ENCODE assay signal across 1 cellular context in the genomic region with DNA sequence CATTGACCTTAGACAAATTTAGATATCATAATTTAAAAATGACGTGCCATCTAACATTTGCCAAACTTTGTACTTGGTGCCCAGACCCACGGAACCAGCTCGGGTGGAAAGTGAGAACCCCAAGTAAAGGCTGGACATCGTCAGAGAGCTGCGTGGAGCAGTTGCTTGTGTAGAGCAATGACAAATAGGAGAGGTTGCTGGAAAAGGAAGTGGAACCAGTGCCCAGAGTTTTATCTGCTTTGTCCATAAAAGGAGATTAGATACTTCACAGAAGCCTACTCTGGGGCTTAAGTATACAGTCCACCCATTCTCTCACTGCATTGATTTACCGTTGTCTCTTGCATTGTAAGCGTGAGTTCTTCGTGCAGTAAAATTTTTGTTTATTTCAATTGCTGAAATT.
TF ChIP-seq lines count a peak whose summit lies in the region.

No MANE protein-coding gene starts in this region.

TF ChIP-seq in GM12878, 131 proteins besides CTCF, POLR2A, EP300 and RAD21:
- peak; percentile 75; the same call in 1 of the 2 replicates for TF ChIP-seq SPI1 (IDR thresholded peaks at IDR 0.05; ENCODE audit: borderline replicate concordance, insufficient read depth, low read depth, low read length)
- TF ChIP-seq SUZ12 (IDR thresholded peaks at IDR 0.05; ENCODE audit: unreplicated experiment): no peak
- no peak for TF ChIP-seq CHD1 (IDR thresholded peaks at IDR 0.05; ENCODE audit: low read depth, low read length)
- TF ChIP-seq, protein P1, sequence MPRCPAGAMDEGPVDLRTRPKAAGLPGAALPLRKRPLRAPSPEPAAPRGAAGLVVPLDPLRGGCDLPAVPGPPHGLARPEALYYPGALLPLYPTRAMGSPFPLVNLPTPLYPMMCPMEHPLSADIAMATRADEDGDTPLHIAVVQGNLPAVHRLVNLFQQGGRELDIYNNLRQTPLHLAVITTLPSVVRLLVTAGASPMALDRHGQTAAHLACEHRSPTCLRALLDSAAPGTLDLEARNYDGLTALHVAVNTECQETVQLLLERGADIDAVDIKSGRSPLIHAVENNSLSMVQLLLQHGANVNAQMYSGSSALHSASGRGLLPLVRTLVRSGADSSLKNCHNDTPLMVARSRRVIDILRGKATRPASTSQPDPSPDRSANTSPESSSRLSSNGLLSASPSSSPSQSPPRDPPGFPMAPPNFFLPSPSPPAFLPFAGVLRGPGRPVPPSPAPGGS (IDR thresholded peaks at IDR 0.05; ENCODE audit: borderline replicate concordance, insufficient read depth, low read depth, low read length, poor library complexity, severe bottlenecking): peak; percentile 13
- TF ChIP-seq SRF (IDR thresholded peaks at IDR 0.05; ENCODE audit: low read depth in 2 of 2, low read length in 2 of 2): peak in 1 of 2 experiments; percentile 57; a peak in 1 of 4 replicates
